Comparison of ENCODE assay signal across 19 cellular contexts in genomic region chr10:4503076-4503475, GRCh38.
DNase-seq lines count a peak whose midpoint lies in the region; ATAC-seq, FAIRE-seq and TF ChIP-seq lines count a peak whose summit lies in the region.
"Had no signal": no experiment of that assay in that cellular context is flagged by ENCODE, and none has a peak within 500 bp of the region (broad histone marks: within the 10 kb centered on the region; RNA-seq: fewer than 3 reads in every experiment).

No MANE protein-coding gene starts in this region.

- 97% methylated on average over 2 of the region's 2 CpGs for WGBS in mammary epithelial cell (ENCODE audit: low coverage, missing lambda C conversion rate)
- WGBS in K562 (ENCODE audit: insufficient coverage, low coverage, missing lambda C conversion rate), result 4% methylated on average over 2 of the region's 2 CpGs

- TF ChIP-seq EP300 in K562 (IDR thresholded peaks at IDR 0.05; ENCODE audit: low read length), result no peak

- FAIRE-seq in K562 (lab: Jason Lieb, UNC), result no peak
- peak; percentile 13 for FAIRE-seq in keratinocyte (lab: Jason Lieb, UNC)
- FAIRE-seq: GM12878 had no signal

- H3K4me3 Mint-ChIP-seq in CD8-positive, alpha-beta memory T cell, result no peak overlapping the region

- intact Hi-C loops in mammary epithelial cell (cut with micrococcal nuclease) (no loop called here), breast epithelium (cut with DNase I; ENCODE audit: low total_unique reads) (no loop called here), K562 (cut with micrococcal nuclease) (no loop called here)

- H3K9me3 Mint-ChIP-seq in CD8-positive, alpha-beta memory T cell, result no peaks in the 10 kb centered on the region

- ATAC-seq in K562 (no peak), GM19397 (IDR thresholded peaks at IDR 0.05; ENCODE audit: unreplicated experiment) (no peak)
- ATAC-seq: GM12878 had no signal

- H3K4me1 ChIP-seq in mammary epithelial cell (ENCODE audit: insufficient read depth, low read length) (peaks cover 10% of the 10 kb centered on the region), breast epithelium (no peaks in the 10 kb centered on the region), K562 (replicated peaks in 1 of 2; ENCODE audit: control insufficient read depth in 2 of 2, insufficient read depth in 2 of 2, low read length in 2 of 2) (no peaks in the 10 kb centered on the region), keratinocyte (ENCODE audit: control insufficient read depth, extremely low read depth, insufficient read depth, low read length) (peaks cover 9% of the 10 kb centered on the region)
- no peaks in the 10 kb centered on the region for H3K4me1 ChIP-seq in CD8-positive, alpha-beta memory T cell (ENCODE audit: insufficient read depth, low read length)

- no peaks in the 10 kb centered on the region for H3K9me3 ChIP-seq in mammary epithelial cell (replicated peaks; ENCODE audit: insufficient read depth, low read length)
- H3K9me3 ChIP-seq in breast epithelium, result no peaks in the 10 kb centered on the region
- no peaks in the 10 kb centered on the region for H3K9me3 ChIP-seq in K562 (replicated peaks; ENCODE audit: control insufficient read depth, insufficient read depth, low read depth, low read length)
- no peaks in the 10 kb centered on the region for H3K9me3 ChIP-seq in keratinocyte (ENCODE audit: control insufficient read depth, low read depth, low read length)
- H3K9me3 ChIP-seq in CD8-positive, alpha-beta memory T cell (ENCODE audit: low read length), result no peaks in the 10 kb centered on the region

- H3K27me3 ChIP-seq in mammary epithelial cell (ENCODE audit: insufficient read depth, low read length) (no peaks in the 10 kb centered on the region), breast epithelium (no peaks in the 10 kb centered on the region), K562 (ENCODE audit: control insufficient read depth in 2 of 2, insufficient read depth in 2 of 2, low read length in 2 of 2) (no peaks in the 10 kb centered on the region), keratinocyte (ENCODE audit: control insufficient read depth, extremely low read depth, insufficient read depth, low read length) (no peaks in the 10 kb centered on the region)
- no peaks in the 10 kb centered on the region for H3K27me3 ChIP-seq in CD8-positive, alpha-beta memory T cell (ENCODE audit: insufficient read depth, low read length, poor library complexity, severe bottlenecking)

- CTCF ChIA-PET in mammary epithelial cell (lab: Charles Lee; ENCODE audit: low non-redundant PET), result no interaction called here
- CTCF ChIA-PET in K562 (lab: Yijun Ruan, JAX; ENCODE audit: low intra/inter-chr PET ratio), result no interaction called here
- CTCF ChIA-PET in CD8-positive, alpha-beta memory T cell (lab: Charles Lee), result no interaction called here

- no peaks in the 10 kb centered on the region for H3K79me2 ChIP-seq in mammary epithelial cell (ENCODE audit: insufficient read depth, low read length)
- no peaks in the 10 kb centered on the region for H3K79me2 ChIP-seq in K562 (ENCODE audit: control insufficient read depth, insufficient read depth, low read length)
- no peaks in the 10 kb centered on the region for H3K79me2 ChIP-seq in keratinocyte (ENCODE audit: control insufficient read depth, insufficient read depth, low read length)

- no peak overlapping the region for H3K27ac Mint-ChIP-seq in CD8-positive, alpha-beta memory T cell

- no peak for TF ChIP-seq RAD21 in K562 (CRISPR knock-in tag; conservative IDR thresholded peaks at IDR 0.05 in 1 of 2, IDR thresholded peaks at IDR 0.05 in 1 of 2)

- H2AFZ ChIP-seq in mammary epithelial cell (ENCODE audit: low read depth, low read length) (peak overlapping the region; percentile 33), K562 (ENCODE audit: low read depth, low read length) (no peak overlapping the region), keratinocyte (ENCODE audit: control insufficient read depth, low read length) (no peak overlapping the region)

- H3K9me1 ChIP-seq in K562 (ENCODE audit: control insufficient read depth, insufficient read depth, low read length) (no peaks in the 10 kb centered on the region), keratinocyte (ENCODE audit: control insufficient read depth, extremely low read depth, insufficient read depth, low read length) (no peaks in the 10 kb centered on the region)

- dilution Hi-C loops in mammary epithelial cell (cut with HindIII; ENCODE audit: low sequenced_read_pairs) (no loop called here), keratinocyte (cut with MboI; ENCODE audit: extremely low pct_ligation_motif_present, low sequenced_read_pairs) (no loop called here)

- no peaks in the 10 kb centered on the region for H3K36me3 Mint-ChIP-seq in CD8-positive, alpha-beta memory T cell

- TF ChIP-seq POLR2A in breast epithelium (IDR thresholded peaks at IDR 0.05) (no peak), K562 (conservative IDR thresholded peaks at IDR 0.05) (no peak)

- POLR2A ChIA-PET in K562 (lab: Yijun Ruan, JAX), result interaction anchor here (0.7 kb wide), 1 partner anchor 26 kb away, joined by 5 read pairs; no protein-coding TSS in a partner anchor
- POLR2A ChIA-PET in CD8-positive, alpha-beta memory T cell (lab: Charles Lee), result interaction anchor here (0.6 kb wide), 1 partner anchor 295 kb away, joined by 3 read pairs; no protein-coding TSS in a partner anchor

- H3K4me1 Mint-ChIP-seq in CD8-positive, alpha-beta memory T cell, result no peaks in the 10 kb centered on the region

- BruUV-seq in mammary epithelial cell (replicated peaks; lab: Mats Ljungman, UMichigan) (no TSS peak), K562 (replicated peaks; lab: Mats Ljungman, UMichigan) (no TSS peak)

- H4K20me1 ChIP-seq in mammary epithelial cell (ENCODE audit: insufficient read depth, low read length) (no peaks in the 10 kb centered on the region), K562 (replicated peaks; ENCODE audit: control insufficient read depth, insufficient read depth, low read length) (no peaks in the 10 kb centered on the region), keratinocyte (ENCODE audit: control insufficient read depth, extremely low read depth, insufficient read depth, low read length) (no peaks in the 10 kb centered on the region)

- H3K27me3 Mint-ChIP-seq in CD8-positive, alpha-beta memory T cell, result peaks cover 0 to 2% of the 10 kb centered on the region in 2 donors

- DNase-seq in mammary epithelial cell (no peak), breast epithelium (ENCODE audit: low spot score in 2 of 2) (no peak), K562 (ENCODE audit: extremely low read depth in 1 of 4, low spot score in 3 of 4) (no peak), keratinocyte (ENCODE audit: low read depth, low spot score) (no peak), activated T-cell treated with anti-CD3 and anti-CD28 coated beads for 4 hours (no peak), NCI-H1417 (lab: John Stamatoyannopoulos, UW) (no peak)
- DNase-seq in CD8-positive, alpha-beta memory T cell, result no peak
- DNase-seq: 8988T, C1 segment of cervical spinal cord, DMS53, GOT3, MM.1S, NCI-H1930, NCI-H2171, NCI-H446 treated with DMSO at 0.1 percent for 48 hours, NCI-H748 treated with DMSO at 0.1 percent for 48 hours had no signal

- H3K27ac ChIP-seq in mammary epithelial cell (ENCODE audit: insufficient read depth, low read depth, low read length) (no peak overlapping the region), breast epithelium (no peak overlapping the region), K562 (ENCODE audit: extremely low read depth, low read depth, low read length) (no peak overlapping the region), keratinocyte (ENCODE audit: control insufficient read depth, insufficient read depth, low read length) (no peak overlapping the region)
- no peak overlapping the region for H3K27ac ChIP-seq in CD8-positive, alpha-beta memory T cell (ENCODE audit: low read depth, low read length)
- H3K27ac ChIP-seq: KMS-11 had no signal

- H3K9ac ChIP-seq in mammary epithelial cell (ENCODE audit: insufficient read depth, low read length), result no peak overlapping the region
- H3K9ac ChIP-seq in K562 (ENCODE audit: insufficient read depth in 1 of 2, low read depth in 2 of 2, low read length in 2 of 2), result no peak overlapping the region
- no peak overlapping the region for H3K9ac ChIP-seq in keratinocyte (ENCODE audit: control insufficient read depth, extremely low read depth, insufficient read depth, low read length)
- H3K9ac ChIP-seq: KMS-11 had no signal

- in situ Hi-C loops in mammary epithelial cell (cut with MboI; ENCODE audit: low sequenced_read_pairs in 2 of 2) (loop anchor here in 1 of 2 donors (25.0 kb wide), 1 partner anchor 259 kb away; no protein-coding TSS in a partner anchor), K562 (cut with MboI) (no loop called here)

- H3K4me3 ChIP-seq in mammary epithelial cell (replicated peaks in 1 of 3; ENCODE audit: insufficient read depth in 1 of 3, low read depth in 2 of 3, low read length in 3 of 3) (no peak overlapping the region), breast epithelium (no peak overlapping the region), K562 (no peak overlapping the region), keratinocyte (ENCODE audit: control insufficient read depth in 2 of 3, extremely low read depth in 1 of 3, insufficient read depth in 2 of 3, low read depth in 1 of 3, low read length in 3 of 3) (no peak overlapping the region)
- no peak overlapping the region for H3K4me3 ChIP-seq in CD8-positive, alpha-beta memory T cell (ENCODE audit: low read length)
- H3K4me3 ChIP-seq: GM12878 had no signal

- H3K4me2 ChIP-seq in mammary epithelial cell (ENCODE audit: insufficient read depth, low read depth, low read length), result no peak overlapping the region
- no peak overlapping the region for H3K4me2 ChIP-seq in K562 (ENCODE audit: insufficient read depth, low read length)
- no peak overlapping the region for H3K4me2 ChIP-seq in keratinocyte (ENCODE audit: control insufficient read depth, extremely low read depth, insufficient read depth, low read depth, low read length)
- H3K4me2 ChIP-seq: KMS-11 had no signal

- H3K36me3 ChIP-seq in mammary epithelial cell (ENCODE audit: insufficient read depth, low read length), result no peaks in the 10 kb centered on the region
- H3K36me3 ChIP-seq in breast epithelium, result no peaks in the 10 kb centered on the region
- H3K36me3 ChIP-seq in K562 (ENCODE audit: control insufficient read depth, insufficient read depth, low read length), result no peaks in the 10 kb centered on the region
- no peaks in the 10 kb centered on the region for H3K36me3 ChIP-seq in keratinocyte (ENCODE audit: control insufficient read depth in 2 of 2, extremely low read depth in 1 of 2, insufficient read depth in 2 of 2, low read length in 2 of 2)
- no peaks in the 10 kb centered on the region for H3K36me3 ChIP-seq in CD8-positive, alpha-beta memory T cell (ENCODE audit: insufficient read depth, low read length)

- TF ChIP-seq CTCF in mammary epithelial cell (conservative IDR thresholded peaks at IDR 0.05 in 1 of 2, IDR thresholded peaks at IDR 0.05 in 1 of 2; ENCODE audit: extremely low read depth in 1 of 2, insufficient read depth in 1 of 2, low read depth in 1 of 2, low read length in 2 of 2) (no peak), breast epithelium (IDR thresholded peaks at IDR 0.05) (no peak), K562 (IDR thresholded peaks at IDR 0.05 in 2 of 3, conservative IDR thresholded peaks at IDR 0.05 in 1 of 3; ENCODE audit: insufficient read depth in 2 of 3, low read depth in 1 of 3, low read length in 3 of 3) (no peak), keratinocyte (optimal IDR thresholded peaks at IDR 0.05 in 1 of 3, IDR thresholded peaks at IDR 0.05 in 1 of 3, conservative IDR thresholded peaks at IDR 0.05 in 1 of 3; ENCODE audit: extremely low read depth in 1 of 3, insufficient read depth in 2 of 3, low read length in 3 of 3) (no peak)
